19 cellular contexts compared by ENCODE assay signal in genomic region chr11:45765107-45765668, GRCh38. TPM values are rescaled to one million over a fixed set of nuclear protein-coding genes. Genes with fewer than 3 reads are reported as not detected.
DNase-seq lines count a peak whose midpoint lies in the region; ATAC-seq and TF ChIP-seq lines count a peak whose summit lies in the region.
"Had no signal": no experiment of that assay in that cellular context is flagged by ENCODE, and none has a peak within 500 bp of the region (broad histone marks: within the 10 kb centered on the region; RNA-seq: fewer than 3 reads in every experiment).

No MANE protein-coding gene starts in this region.

- H3K56ac ChIP-seq in IMR-90 (ENCODE audit: extremely low read depth, insufficient read depth, low read length) = no peak overlapping the region

- no peak overlapping the region for H2BK120ac ChIP-seq in IMR-90 (ENCODE audit: low read depth, low read length)

- no peak overlapping the region for H3K4me3 ChIP-seq in SK-N-SH (ENCODE audit: low read depth in 2 of 2, low read length in 1 of 2)
- H3K4me3 ChIP-seq in IMR-90 (ENCODE audit: insufficient read depth, low read depth, low read length) = no peak overlapping the region
- no peak overlapping the region for H3K4me3 ChIP-seq in left ventricle myocardium inferior
- no peak overlapping the region for H3K4me3 ChIP-seq in stomach
- H3K4me3 ChIP-seq: A549 had no signal

- H3K36me3 ChIP-seq in SK-N-SH (replicated peaks in 1 of 2; ENCODE audit: control insufficient read depth in 1 of 2, insufficient read depth in 2 of 2, low read length in 1 of 2) (no peaks in the 10 kb centered on the region), IMR-90 (ENCODE audit: control insufficient read depth, insufficient read depth, low read length) (no peaks in the 10 kb centered on the region), left ventricle myocardium inferior (no peaks in the 10 kb centered on the region), stomach (no peaks in the 10 kb centered on the region)

- no peak overlapping the region for H2BK20ac ChIP-seq in IMR-90 (ENCODE audit: low read depth, low read length)

- no peaks in the 10 kb centered on the region for H3K79me2 ChIP-seq in SK-N-SH (ENCODE audit: insufficient read depth)

- H2BK5ac ChIP-seq in IMR-90 (ENCODE audit: low read depth, low read length, poor library complexity, severe bottlenecking) = no peak overlapping the region

- H3K9me3 ChIP-seq in SK-N-SH (no peaks in the 10 kb centered on the region), IMR-90 (ENCODE audit: control insufficient read depth, insufficient read depth, low read length) (no peaks in the 10 kb centered on the region), left ventricle myocardium inferior (replicated peaks) (no peaks in the 10 kb centered on the region), stomach (no peaks in the 10 kb centered on the region)
- H3K9me3 ChIP-seq: A549, Caco-2 had no signal

- H3K18ac ChIP-seq in IMR-90 (ENCODE audit: low read depth, low read length) = no peak overlapping the region

- CTCF ChIA-PET in SK-N-SH (lab: Yijun Ruan, JAX) = interaction anchor here (9.0 kb wide), 1 partner anchor 393 kb away, joined by 252 read pairs; no protein-coding TSS in a partner anchor
- CTCF ChIA-PET in IMR-90 (lab: Yijun Ruan, JAX) = no interaction called here

- no peaks in the 10 kb centered on the region for H3K9me2 ChIP-seq in SK-N-SH

- POLR2A ChIA-PET in SK-N-SH (lab: Yijun Ruan, JAX) = no interaction called here
- POLR2A ChIA-PET in IMR-90 (lab: Charles Lee; ENCODE audit: unreplicated experiment) = no interaction called here

- no peak overlapping the region for H3K4ac ChIP-seq in IMR-90 (ENCODE audit: low read depth, low read length)

- H2AFZ ChIP-seq in SK-N-SH (ENCODE audit: low read depth) (no peak overlapping the region), IMR-90 (replicated peaks; ENCODE audit: low read length, poor library complexity) (no peak overlapping the region)

- H3K14ac ChIP-seq in IMR-90 (replicated peaks; ENCODE audit: low read depth, low read length) = no peak overlapping the region

- H4K20me1 ChIP-seq in SK-N-SH (ENCODE audit: insufficient read depth) (no peaks in the 10 kb centered on the region), IMR-90 (ENCODE audit: insufficient read depth, low read length) (no peaks in the 10 kb centered on the region)

- no peak overlapping the region for H4K8ac ChIP-seq in IMR-90 (ENCODE audit: low read depth in 2 of 2, low read length in 2 of 2)

- H3K4me1 ChIP-seq in SK-N-SH (ENCODE audit: control insufficient read depth in 1 of 2, insufficient read depth in 2 of 2, low read depth in 1 of 2, low read length in 1 of 2) (peaks cover 0 to 2% of the 10 kb centered on the region in 2 experiments; a peak in 1 of 4 replicates), IMR-90 (ENCODE audit: control insufficient read depth, insufficient read depth, low read length) (no peaks in the 10 kb centered on the region), left ventricle myocardium inferior (peaks cover 25% of the 10 kb centered on the region), stomach (no peaks in the 10 kb centered on the region)
- H3K4me1 ChIP-seq: A549, Caco-2 had no signal

- H4K91ac ChIP-seq in IMR-90 (ENCODE audit: insufficient read depth, low read depth, low read length) = no peak overlapping the region

- H3K9ac ChIP-seq in SK-N-SH = no peak overlapping the region
- no peak overlapping the region for H3K9ac ChIP-seq in IMR-90 (ENCODE audit: low read depth, low read length)

- H3F3A ChIP-seq in SK-N-SH (replicated peaks; ENCODE audit: insufficient read depth) = no peaks in the 10 kb centered on the region

- no peak overlapping the region for H3K27ac ChIP-seq in SK-N-SH (ENCODE audit: low read depth in 2 of 2, low read length in 1 of 2)
- H3K27ac ChIP-seq in IMR-90 (ENCODE audit: insufficient read depth, low read length) = no peak overlapping the region
- H3K27ac ChIP-seq in left ventricle myocardium inferior (replicated peaks) = peak overlapping the region; percentile 50
- H3K27ac ChIP-seq in stomach = no peak overlapping the region
- H3K27ac ChIP-seq: 22Rv1, A549, C4-2B, HL-60 had no signal

- TF ChIP-seq RAD21 in SK-N-SH (IDR thresholded peaks at IDR 0.05; ENCODE audit: low read length) (no peak), IMR-90 (IDR thresholded peaks at IDR 0.05; ENCODE audit: low read length) (no peak)

- no peak for DNase-seq in SK-N-SH
- no peak for DNase-seq in IMR-90
- no peak for DNase-seq in left ventricle myocardium inferior
- peak; percentile 5 for DNase-seq in stomach
- DNase-seq in EL = no peak
- DNase-seq in stimulated activated CD4-positive, alpha-beta T cell treated with anti-CD3 and anti-CD28 coated beads, Interleukin-2, amount 100 ng/mL, for 48 hours = no peak
- DNase-seq: AML-193; Caco-2; CD4-positive, alpha-beta T cell; GDM1; GOT3; H7; HFFc6 had no signal

- H3K27me3 ChIP-seq in SK-N-SH (ENCODE audit: insufficient read depth) (peaks cover 33% of the 10 kb centered on the region; the same call in 1 of the 2 replicates), IMR-90 (ENCODE audit: control insufficient read depth, insufficient read depth, low read length) (peaks cover 22% of the 10 kb centered on the region), left ventricle myocardium inferior (ENCODE audit: low read depth) (no peaks in the 10 kb centered on the region), stomach (no peaks in the 10 kb centered on the region)

- no peak overlapping the region for H4K5ac ChIP-seq in IMR-90 (ENCODE audit: low read depth, low read length)

- H2AK9ac ChIP-seq in IMR-90 (replicated peaks; ENCODE audit: low read depth, low read length, poor library complexity) = no peak overlapping the region

- no peaks in the 10 kb centered on the region; the same call in 1 of the 2 replicates for H3K9me1 ChIP-seq in IMR-90 (ENCODE audit: insufficient read depth, low read length)

- TF ChIP-seq EP300 in SK-N-SH (IDR thresholded peaks at IDR 0.05; ENCODE audit: borderline replicate concordance in 1 of 2, low read depth in 1 of 2, low read length in 1 of 2) = no peak
- no peak for TF ChIP-seq EP300 in stomach (IDR thresholded peaks at IDR 0.05)

- in situ Hi-C loops in IMR-90 (cut with MboI; ENCODE audit: low sequenced_read_pairs) = no loop called here

- ATAC-seq in SK-N-SH treated with all-trans-retinoic acid at 6 μM for 48 hours = no peak
- ATAC-seq in IMR-90 (ENCODE audit: low read depth) = no peak
- ATAC-seq: A549, HCT116 had no signal

- intact Hi-C loops in IMR-90 (cut with micrococcal nuclease) (no loop called here), left ventricle myocardium inferior (cut with micrococcal nuclease) (loop anchor here (10.0 kb wide), 1 partner anchor 100 kb away; the partner anchor contains the start of gene CHST1), stomach (cut with DNase I; ENCODE audit: low total_unique reads) (no loop called here)

- no peak overlapping the region for H3K23ac ChIP-seq in IMR-90 (ENCODE audit: low read depth, low read length)

- H3K4me2 ChIP-seq in SK-N-SH (no peak overlapping the region), IMR-90 (ENCODE audit: low read depth, low read length) (no peak overlapping the region)
- H3K4me2 ChIP-seq: A549 had no signal

- TF ChIP-seq CTCF in SK-N-SH (IDR thresholded peaks at IDR 0.05) (no peak), IMR-90 (conservative IDR thresholded peaks at IDR 0.05; ENCODE audit: low read depth, low read length) (no peak), left ventricle myocardium inferior (IDR thresholded peaks at IDR 0.05; ENCODE audit: borderline replicate concordance) (no peak), stomach (IDR thresholded peaks at IDR 0.05) (no peak)

- dilution Hi-C loops in IMR-90 (cut with HindIII; ENCODE audit: low sequenced_read_pairs, unreplicated experiment) = no loop called here

- no peak overlapping the region for H2BK15ac ChIP-seq in IMR-90 (ENCODE audit: low read depth, low read length)

- no peak overlapping the region for H2AK5ac ChIP-seq in IMR-90 (ENCODE audit: low read depth, low read length)

- BruUV-seq in IMR-90 (replicated peaks; lab: Mats Ljungman, UMichigan) = no TSS peak

- H3K79me1 ChIP-seq in IMR-90 (ENCODE audit: low read depth in 1 of 2, low read length in 2 of 2) = no peaks in the 10 kb centered on the region

- TF ChIP-seq POLR2A in IMR-90 (IDR thresholded peaks at IDR 0.05; ENCODE audit: low read depth, low read length) (no peak), stomach (IDR thresholded peaks at IDR 0.05) (no peak)

- 56% methylated on average over 8 of the region's 8 CpGs for WGBS in SK-N-SH (ENCODE audit: low lambda C conversion rate)
- no CpG with 5 or more reads among the region's 8 CpGs for WGBS in IMR-90 (ENCODE audit: extremely low coverage in 2 of 2, insufficient read length in 1 of 2), 2 experiments
- 75 to 87% (median 80%) methylated on average over 8 of the region's 8 CpGs for WGBS in stomach, 5 donors

TF ChIP-seq in SK-N-SH treated with all-trans-retinoic acid at 6 μM for 48 hours, 23 proteins besides CTCF, POLR2A, EP300 and RAD21 (continues in another document):
- no peak for TF ChIP-seq GLIS3 (CRISPR knock-in tag; IDR thresholded peaks at IDR 0.05)
- 0 out of 2 replicates have a peak, but pooled peaks have one; percentile 38 for TF ChIP-seq ISL1 (CRISPR knock-in tag; IDR thresholded peaks at IDR 0.05)
- TF ChIP-seq CSDC2 (CRISPR knock-in tag; IDR thresholded peaks at IDR 0.05) = no peak
- TF ChIP-seq SNAI2 (CRISPR knock-in tag; IDR thresholded peaks at IDR 0.05) = no peak

TF ChIP-seq in IMR-90, 13 proteins besides CTCF, POLR2A, EP300 and RAD21:
- no peak for TF ChIP-seq MAZ (IDR thresholded peaks at IDR 0.05; ENCODE audit: borderline replicate concordance, low read depth, low read length)
- TF ChIP-seq CEBPB (IDR thresholded peaks at IDR 0.05; ENCODE audit: low read depth, low read length) = peak; percentile 55; the same call in 1 of the 2 replicates
TF ChIP-seq in IMR-90: peak in this region for 1.

RNA-seq across cellular contexts. Expression of gene SLC35C1, which starts 39.8 kb away (rescaled TPM):
- polyA plus RNA-seq in SK-N-SH (2012; rRNA removed) (6.2 and 6.5 TPM in 2 replicates), IMR-90 (2012; rRNA removed) (26.7 and 27.1 TPM in 2 replicates), stomach (10 to 100 TPM in 1 of 3 donors, 1 to 10 TPM in 2; 8.4 to 12.7 (median 9.0) TPM)
- polyA plus RNA-seq in SK-N-SH (2012; cell fraction: cytosol; rRNA removed) = 4.0 and 6.1 TPM in 2 replicates
- polyA plus RNA-seq in SK-N-SH (2012; cell fraction: nucleus; rRNA removed) = 5.0 and 6.0 TPM in 2 replicates
- total RNA-seq in IMR-90 (2012; rRNA removed) (3.1 and 4.3 TPM in 2 replicates), left ventricle myocardium inferior (5.7 TPM), stomach (10 to 100 TPM in 2 of 5 donors, 1 to 10 TPM in 3; 7.6 to 21.4 (median 9.9) TPM)
- 7.0 and 23.7 TPM in 2 replicates for polyA plus RNA-seq in IMR-90 (2012; cell fraction: cytosol; rRNA removed)
- polyA plus RNA-seq in IMR-90 (2012; cell fraction: nucleus; rRNA removed; ENCODE audit: low replicate concordance) = 3.3 and 12.5 TPM in 2 replicates
